8 cellular contexts compared by ENCODE assay signal in the genomic region with DNA sequence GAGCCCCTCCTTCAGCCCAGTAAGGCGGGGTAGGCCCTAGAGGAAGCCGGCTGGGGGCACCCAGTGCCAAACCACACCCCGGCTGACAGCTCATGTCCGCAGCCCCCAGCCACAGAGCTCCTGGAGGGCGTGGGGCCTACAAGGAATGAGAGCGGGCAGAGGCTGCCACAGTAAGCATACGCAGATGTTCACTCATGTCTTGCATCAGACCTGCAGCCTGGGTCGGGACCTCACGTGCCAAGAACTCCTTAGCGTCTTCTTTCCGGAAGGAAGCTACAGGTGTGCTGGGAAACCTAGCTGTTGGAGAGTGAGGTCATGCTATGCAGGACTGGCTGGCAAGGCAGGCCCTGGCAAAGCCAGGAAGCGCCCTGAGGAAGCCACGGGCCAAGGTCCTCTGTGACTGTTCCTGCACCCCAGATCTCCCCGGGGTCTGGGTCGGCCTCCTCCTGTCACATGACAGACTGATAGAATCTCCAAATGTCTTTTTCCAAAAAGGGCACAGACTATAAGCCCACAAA. TPM values are rescaled to one million over a fixed set of nuclear protein-coding genes. Genes with fewer than 3 reads are reported as not detected.
DNase-seq lines count a peak whose midpoint lies in the region; TF ChIP-seq lines count a peak whose summit lies in the region.

No MANE protein-coding gene starts in this region.

- H3K79me2 ChIP-seq in KMS-11 (ENCODE audit: insufficient read depth, low read depth): peaks cover 56% of the 10 kb centered on the region

- H3K4me1 ChIP-seq in KMS-11 (ENCODE audit: low read depth, poor library complexity, severe bottlenecking): peaks cover 23% of the 10 kb centered on the region

- no peak overlapping the region for H3K4me3 ChIP-seq in KMS-11 (IDR thresholded peaks at IDR 0.05; ENCODE audit: insufficient read depth, low read depth, low read length)

- H3K9me3 Mint-ChIP-seq in CD14-positive monocyte (peaks cover 0 to 2% (median 0%) of the 10 kb centered on the region in 7 donors), type B pancreatic cell (no peaks in the 10 kb centered on the region)
- no peaks in the 10 kb centered on the region for H3K9me3 Mint-ChIP-seq in activated naive CD8-positive, alpha-beta T cell treated with anti-CD3 and anti-CD28 coated beads for 36 hours

- H3K4me2 ChIP-seq in KMS-11: peak overlapping the region; percentile 96

- no peaks in the 10 kb centered on the region for H3K27me3 ChIP-seq in KMS-11 (ENCODE audit: insufficient read depth, low read depth)

- no peak overlapping the region for H2AFZ ChIP-seq in KMS-11 (ENCODE audit: low read depth)

- peak overlapping the region; percentile 61 for H3K27ac ChIP-seq in KMS-11

- DNase-seq in CD14-positive monocyte (ENCODE audit: low spot score): no peak
- no peak for DNase-seq in activated naive CD8-positive, alpha-beta T cell treated with anti-CD3 and anti-CD28 coated beads for 36 hours
- DNase-seq in kidney tubule cell (ENCODE audit: low spot score): peak; percentile 48
- DNase-seq in type B pancreatic cell (ENCODE audit: extremely low spot score, unreplicated experiment): no peak
- no peak for DNase-seq in SKM-1 treated with dmso at 0.1 percent for 144 hours (lab: John Stamatoyannopoulos, UW; ENCODE audit: unreplicated experiment)
- no peak for DNase-seq in cerebellar cortex (ENCODE audit: low spot score)
- no peak for DNase-seq in cerebellum (ENCODE audit: low spot score)

- peak overlapping the region; percentile 72 to 91 (median 85) for H3K27ac Mint-ChIP-seq in CD14-positive monocyte
- peak overlapping the region; percentile 86 for H3K27ac Mint-ChIP-seq in activated naive CD8-positive, alpha-beta T cell treated with anti-CD3 and anti-CD28 coated beads for 36 hours
- peak overlapping the region; percentile 90 for H3K27ac Mint-ChIP-seq in type B pancreatic cell

- H3K4me1 Mint-ChIP-seq in CD14-positive monocyte (peaks cover 50% of the 10 kb centered on the region), type B pancreatic cell (ENCODE audit: unreplicated experiment) (peaks cover 15% of the 10 kb centered on the region)
- H3K4me1 Mint-ChIP-seq in activated naive CD8-positive, alpha-beta T cell treated with anti-CD3 and anti-CD28 coated beads for 36 hours: peaks cover 26% of the 10 kb centered on the region

- H3K9ac ChIP-seq in KMS-11: peak overlapping the region; percentile 78; the same call in 1 of the 2 replicates

- no peak for TF ChIP-seq CTCF in CD14-positive monocyte (IDR thresholded peaks at IDR 0.05)
- TF ChIP-seq CTCF in KMS-11 (conservative IDR thresholded peaks at IDR 0.05; ENCODE audit: low read depth, low read length): no peak
- TF ChIP-seq CTCF in type B pancreatic cell (conservative IDR thresholded peaks at IDR 0.05): no peak

- H3K36me3 Mint-ChIP-seq in CD14-positive monocyte (peaks cover 4 to 11% of the 10 kb centered on the region in 2 donors), type B pancreatic cell (no peaks in the 10 kb centered on the region)
- H3K36me3 Mint-ChIP-seq in activated naive CD8-positive, alpha-beta T cell treated with anti-CD3 and anti-CD28 coated beads for 36 hours: peaks cover 34% of the 10 kb centered on the region

- H3K27me3 Mint-ChIP-seq in CD14-positive monocyte (ENCODE audit: low read depth in 3 of 3) (peaks cover 0 to 1% (median 0%) of the 10 kb centered on the region in 3 donors), type B pancreatic cell (no peaks in the 10 kb centered on the region)
- H3K27me3 Mint-ChIP-seq in activated naive CD8-positive, alpha-beta T cell treated with anti-CD3 and anti-CD28 coated beads for 36 hours: no peaks in the 10 kb centered on the region

- H3K4me3 Mint-ChIP-seq in CD14-positive monocyte (peak overlapping the region; percentile 81 to 89), type B pancreatic cell (peak overlapping the region; percentile 89)
- H3K4me3 Mint-ChIP-seq in activated naive CD8-positive, alpha-beta T cell treated with anti-CD3 and anti-CD28 coated beads for 36 hours: peak overlapping the region; percentile 88

- no peaks in the 10 kb centered on the region for H3K36me3 ChIP-seq in KMS-11 (ENCODE audit: insufficient read depth)

- intact Hi-C loops in CD14-positive monocyte (cut with micrococcal nuclease): loop anchor here (5.0 to 10.0 kb wide), 4 partner anchors 39 to 247 kb away; partner anchors contain the start of genes ECI1 (in 1 of the 2), NTHL1 (in 1 of the 2) and TSC2 (in 1 of the 2)

- H4K20me1 ChIP-seq in KMS-11 (ENCODE audit: insufficient read depth): peaks cover 15% of the 10 kb centered on the region

RNA-seq across cellular contexts. Expression of gene ZNF598, which starts 1.6 kb away (rescaled TPM):
- polyA plus RNA-seq in CD14-positive monocyte: 1 to 10 TPM; 1.4 to 1.5 TPM
- 10 to 100 TPM; 98.3 to 99.8 TPM for total RNA-seq in activated naive CD8-positive, alpha-beta T cell treated with anti-CD3 and anti-CD28 coated beads for 36 hours
- 43.9 and 46.1 TPM in 2 replicates for total RNA-seq in type B pancreatic cell (ENCODE audit: low replicate concordance)
- total RNA-seq in cerebellum: 8.6 TPM

RNA-seq across cellular contexts. Expression of gene NPW, which starts 11.5 kb away (rescaled TPM):
- not detected for polyA plus RNA-seq in CD14-positive monocyte
- total RNA-seq in activated naive CD8-positive, alpha-beta T cell treated with anti-CD3 and anti-CD28 coated beads for 36 hours: 10 to 100 TPM; 29.1 to 34.2 TPM
- 3.9 and 4.7 TPM in 2 replicates for total RNA-seq in type B pancreatic cell (ENCODE audit: low replicate concordance)
- total RNA-seq in cerebellum: not detected

RNA-seq across cellular contexts. Expression of gene SYNGR3, which starts 18.3 kb away (rescaled TPM):
- polyA plus RNA-seq in CD14-positive monocyte: under 1 TPM in 1 of 2 donors, not detected in 1; 0.29 TPM
- 1 to 10 TPM; 2.0 to 3.5 TPM for total RNA-seq in activated naive CD8-positive, alpha-beta T cell treated with anti-CD3 and anti-CD28 coated beads for 36 hours
- total RNA-seq in type B pancreatic cell (ENCODE audit: low replicate concordance) (2.4 and 2.5 TPM in 2 replicates), cerebellum (25.4 TPM)

RNA-seq across cellular contexts. Expression of gene NHERF2, which starts 18.6 kb away (rescaled TPM):
- under 1 TPM; 0.66 to 0.78 TPM for polyA plus RNA-seq in CD14-positive monocyte
- 1 to 10 TPM; 2.4 to 3.7 TPM for total RNA-seq in activated naive CD8-positive, alpha-beta T cell treated with anti-CD3 and anti-CD28 coated beads for 36 hours
- total RNA-seq in type B pancreatic cell (ENCODE audit: low replicate concordance): 23.3 and 23.4 TPM in 2 replicates
- total RNA-seq in cerebellum: 7.3 TPM

RNA-seq across cellular contexts. Expression of gene GFER, which starts 24.1 kb away (rescaled TPM):
- polyA plus RNA-seq in CD14-positive monocyte: 10 to 100 TPM; 22.4 to 22.7 TPM
- total RNA-seq in activated naive CD8-positive, alpha-beta T cell treated with anti-CD3 and anti-CD28 coated beads for 36 hours: 10 to 100 TPM; 27.3 to 29.5 TPM
- 25.3 and 31.6 TPM in 2 replicates for total RNA-seq in type B pancreatic cell (ENCODE audit: low replicate concordance)
- 9.5 TPM for total RNA-seq in cerebellum
